In the genomic region with DNA sequence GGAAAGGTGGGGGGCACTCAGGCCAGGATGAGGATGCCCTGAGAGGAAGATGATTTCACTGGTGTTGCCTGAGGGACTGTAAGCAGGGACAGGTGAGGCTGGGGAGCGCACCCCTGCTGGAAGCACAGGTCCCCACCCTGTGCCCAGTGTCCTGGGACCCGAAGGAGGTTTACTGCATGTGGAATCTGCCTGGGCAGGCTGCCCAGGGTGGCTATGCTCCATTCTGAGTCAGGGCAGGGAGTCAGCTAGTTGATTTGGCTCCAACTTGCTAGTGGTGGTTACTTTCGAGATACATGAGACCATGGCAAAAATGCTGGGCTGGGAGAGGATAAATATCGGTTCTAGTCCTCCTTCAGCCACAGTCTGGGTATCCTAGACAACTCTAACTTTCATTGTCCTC, we compare ENCODE assay signal across 11 cellular contexts. TPM values are rescaled to one million over a fixed set of nuclear protein-coding genes. Genes with fewer than 3 reads are reported as not detected.
DNase-seq lines count a peak whose midpoint lies in the region; ATAC-seq and TF ChIP-seq lines count a peak whose summit lies in the region.
"Had no signal": no experiment of that assay in that cellular context is flagged by ENCODE, and none has a peak within 500 bp of the region (broad histone marks: within the 10 kb centered on the region; RNA-seq: fewer than 3 reads in every experiment).

No MANE protein-coding gene starts in this region.

- TF ChIP-seq POLR2A in adrenal gland (IDR thresholded peaks at IDR 0.05), result no peak

- H3K27ac ChIP-seq in adrenal gland, result peak overlapping the region in 2 of 5 donors; percentile 17 to 30
- no peak overlapping the region for H3K27ac ChIP-seq in left ventricle myocardium inferior (replicated peaks)

- no peaks in the 10 kb centered on the region for H3K36me3 ChIP-seq in adrenal gland (replicated peaks in 1 of 2)
- no peaks in the 10 kb centered on the region for H3K36me3 ChIP-seq in left ventricle myocardium inferior
- no peaks in the 10 kb centered on the region for H3K36me3 ChIP-seq in skeletal muscle satellite cell (ENCODE audit: insufficient read depth, low read length)

- peaks cover 38 to 43% of the 10 kb centered on the region in 2 donors for H3K27me3 Mint-ChIP-seq in natural killer cell treated with Interleukin-12 subunit alpha and Interleukin-12 subunit beta and Interleukin-15 and Interleukin-18, amount 100 ng/mL, for 72 hours

- H3K9me3 ChIP-seq in adrenal gland (replicated peaks in 1 of 3) (no peaks in the 10 kb centered on the region), left ventricle myocardium inferior (replicated peaks) (no peaks in the 10 kb centered on the region), skeletal muscle satellite cell (replicated peaks; ENCODE audit: low read length) (no peaks in the 10 kb centered on the region)

- H3K4me2 ChIP-seq in skeletal muscle satellite cell (ENCODE audit: low read length), result peak overlapping the region; percentile 30

- H3K4me1 Mint-ChIP-seq in natural killer cell treated with Interleukin-12 subunit alpha and Interleukin-12 subunit beta and Interleukin-15 and Interleukin-18, amount 100 ng/mL, for 72 hours (ENCODE audit: low read depth in 2 of 2), result peaks cover 14 to 16% of the 10 kb centered on the region in 2 donors

- H3K27me3 ChIP-seq in adrenal gland (no peaks in the 10 kb centered on the region), left ventricle myocardium inferior (ENCODE audit: low read depth) (peaks cover 22% of the 10 kb centered on the region), skeletal muscle satellite cell (ENCODE audit: control insufficient read depth, insufficient read depth, low read length) (peaks cover 30% of the 10 kb centered on the region)

- intact Hi-C loops in adrenal gland (cut with DNase I), result loop anchor here in 1 of 2 donors (10.0 kb wide), 1 partner anchor 550 kb away; no protein-coding TSS in a partner anchor
- intact Hi-C loops in left ventricle myocardium inferior (cut with micrococcal nuclease), result no loop called here

- H3K9ac ChIP-seq in skeletal muscle satellite cell (ENCODE audit: low read depth, low read length), result no peak overlapping the region

- WGBS in adrenal gland, 4 donors, result 47 to 52% (median 50%) methylated on average over 4 of the region's 4 CpGs

- TF ChIP-seq CTCF in adrenal gland (IDR thresholded peaks at IDR 0.05) (no peak), left ventricle myocardium inferior (IDR thresholded peaks at IDR 0.05; ENCODE audit: borderline replicate concordance) (no peak)

- no peak overlapping the region for H3K4me3 Mint-ChIP-seq in natural killer cell treated with Interleukin-12 subunit alpha and Interleukin-12 subunit beta and Interleukin-15 and Interleukin-18, amount 100 ng/mL, for 72 hours
- H3K4me3 Mint-ChIP-seq: stimulated activated naive CD8-positive, alpha-beta T cell treated with anti-CD3 and anti-CD28 coated beads, Interleukin-15, amount 100 ng/mL, for 72 hours had no signal

- no peak overlapping the region for H3K4me3 ChIP-seq in adrenal gland
- H3K4me3 ChIP-seq in left ventricle myocardium inferior, result no peak overlapping the region
- no peak overlapping the region for H3K4me3 ChIP-seq in skeletal muscle satellite cell (ENCODE audit: low read length)

- ATAC-seq in natural killer cell treated with Interleukin-12 subunit alpha and Interleukin-12 subunit beta and Interleukin-15 and Interleukin-18, amount 100 ng/mL, for 72 hours, result no peak
- ATAC-seq: stimulated activated naive CD8-positive, alpha-beta T cell treated with anti-CD3 and anti-CD28 coated beads, Interleukin-15, amount 100 ng/mL, for 72 hours had no signal

- DNase-seq in GM04503 (ENCODE audit: low read depth) (peak; percentile 65), adrenal gland (peak; percentile 69 to 85 (median 74)), left ventricle myocardium inferior (peak; percentile 30), NCI-H1048 (lab: John Stamatoyannopoulos, UW) (no peak), DMS79 treated with DMSO at 0.1 percent for 48 hours (lab: John Stamatoyannopoulos, UW) (no peak), NOMO-1 treated with DMSO at 0.1 percent for 48 hours (lab: John Stamatoyannopoulos, UW; ENCODE audit: unreplicated experiment) (no peak)
- DNase-seq in natural killer cell treated with Interleukin-12 subunit alpha and Interleukin-12 subunit beta and Interleukin-15 and Interleukin-18, amount 100 ng/mL, for 72 hours (ENCODE audit: low spot score), result no peak
- DNase-seq: activated CD8-positive, alpha-beta memory T cell treated with anti-CD3 and anti-CD28 coated beads, Interleukin-2, amount 50 U/mL, for 48 hours; stimulated activated naive CD8-positive, alpha-beta T cell treated with anti-CD3 and anti-CD28 coated beads, Interleukin-15, amount 100 ng/mL, for 72 hours; T-helper 1 cell had no signal

- no peaks in the 10 kb centered on the region for H3K9me3 Mint-ChIP-seq in natural killer cell treated with Interleukin-12 subunit alpha and Interleukin-12 subunit beta and Interleukin-15 and Interleukin-18, amount 100 ng/mL, for 72 hours
- H3K9me3 Mint-ChIP-seq: stimulated activated naive CD8-positive, alpha-beta T cell treated with anti-CD3 and anti-CD28 coated beads, Interleukin-15, amount 100 ng/mL, for 72 hours had no signal

- H3K36me3 Mint-ChIP-seq in natural killer cell treated with Interleukin-12 subunit alpha and Interleukin-12 subunit beta and Interleukin-15 and Interleukin-18, amount 100 ng/mL, for 72 hours, result no peaks in the 10 kb centered on the region

- H3K4me1 ChIP-seq in adrenal gland (replicated peaks in 1 of 2) (peaks cover 19 to 34% of the 10 kb centered on the region in 2 donors), left ventricle myocardium inferior (peaks cover 38% of the 10 kb centered on the region), skeletal muscle satellite cell (ENCODE audit: control insufficient read depth, insufficient read depth, low read length) (peaks cover 25% of the 10 kb centered on the region)

- no peak overlapping the region for H3K27ac Mint-ChIP-seq in natural killer cell treated with Interleukin-12 subunit alpha and Interleukin-12 subunit beta and Interleukin-15 and Interleukin-18, amount 100 ng/mL, for 72 hours
- H3K27ac Mint-ChIP-seq: stimulated activated naive CD8-positive, alpha-beta T cell treated with anti-CD3 and anti-CD28 coated beads, Interleukin-15, amount 100 ng/mL, for 72 hours had no signal

RNA-seq across cellular contexts. Expression of a gene that starts 7.9 kb away (rescaled TPM):
- 10 to 100 TPM in 2 of 8 donors, 1 to 10 TPM in 6; 2.9 to 11.5 (median 6.1) TPM for total RNA-seq in adrenal gland
- polyA plus RNA-seq in adrenal gland, result 1 to 10 TPM in 2 of 3 donors, under 1 TPM in 1; 0.74 to 5.4 (median 2.0) TPM
- total RNA-seq in left ventricle myocardium inferior, result 2.3 TPM
- not detected in 2 replicates for total RNA-seq in skeletal muscle satellite cell (2012; rRNA removed)
- total RNA-seq in natural killer cell treated with Interleukin-12 subunit alpha and Interleukin-12 subunit beta and Interleukin-15 and Interleukin-18, amount 100 ng/mL, for 72 hours, result under 1 TPM; 0.11 to 0.38 TPM

Comparison
In these comparisons a context has a peak if more than half of its experiments do, and no peak if none do; other contexts are left out.
1. DNase-seq: peak in GM04503 (single experiment), adrenal gland (7 of 7) and left ventricle myocardium inferior (single experiment); none in NCI-H1048 (single experiment), DMS79 treated with DMSO at 0.1 percent for 48 hours (single experiment), NOMO-1 treated with DMSO at 0.1 percent for 48 hours (single experiment) and natural killer cell treated with Interleukin-12 subunit alpha and Interleukin-12 subunit beta and Interleukin-15 and Interleukin-18, amount 100 ng/mL, for 72 hours (single experiment).